ENCODE assay signal across 6 cellular contexts in the genomic region with DNA sequence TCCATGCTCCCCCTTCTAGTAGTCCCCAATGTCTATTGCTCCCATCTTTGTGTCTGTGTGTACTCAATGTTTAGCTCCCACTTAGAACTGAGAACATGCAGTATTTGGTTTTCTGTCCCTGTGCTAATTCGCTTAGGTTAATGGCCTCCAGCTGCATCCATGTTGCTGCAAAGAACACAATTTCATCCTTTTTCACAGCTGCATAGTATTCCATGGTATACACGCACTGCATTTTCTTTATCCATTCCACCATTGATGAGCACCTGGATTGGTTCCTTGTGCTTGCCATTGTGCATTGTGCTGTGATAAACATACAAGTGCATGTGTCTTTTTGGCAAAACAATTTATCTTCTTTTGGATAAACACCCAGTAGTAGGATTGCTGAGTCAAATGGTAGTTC.
"Had no signal": no experiment of that assay in that cellular context is flagged by ENCODE, and none has a peak within 500 bp of the region (broad histone marks: within the 10 kb centered on the region; RNA-seq: fewer than 3 reads in every experiment).

No MANE protein-coding gene starts in this region.

- H3K4me3 Mint-ChIP-seq: IgD-negative memory B cell had no signal

- H3K27ac Mint-ChIP-seq: IgD-negative memory B cell had no signal

- FAIRE-seq: HepG2, HTR-8/SVneo had no signal

- DNase-seq: IMR-90, KG1 had no signal

- ATAC-seq: HepG2 had no signal

- H3K27ac ChIP-seq: HL-60 had no signal
